In genomic region chr1:159861218-159861617, GRCh38 we compare ENCODE assay signal across 1 cellular context.
TF ChIP-seq lines count a peak whose summit lies in the region.

No MANE protein-coding gene starts in this region.

TF ChIP-seq in H1, 55 proteins besides CTCF, POLR2A, EP300 and RAD21:
- no peak for TF ChIP-seq SP2 (IDR thresholded peaks at IDR 0.05; ENCODE audit: low read length)
- no peak for TF ChIP-seq USF2 (IDR thresholded peaks at IDR 0.05; ENCODE audit: low read length)
- TF ChIP-seq BACH1 (IDR thresholded peaks at IDR 0.05; ENCODE audit: low read length): no peak
- no peak for TF ChIP-seq SP4 (IDR thresholded peaks at IDR 0.05; ENCODE audit: low read length)
- no peak for TF ChIP-seq MAX (IDR thresholded peaks at IDR 0.05)
- TF ChIP-seq SUZ12 (IDR thresholded peaks at IDR 0.05; ENCODE audit: low read length): no peak
- TF ChIP-seq TCF12 (IDR thresholded peaks at IDR 0.05; ENCODE audit: low read depth, low read length): no peak
- no peak for TF ChIP-seq PHF8 (conservative IDR thresholded peaks at IDR 0.05; ENCODE audit: low read depth, low read length)
